Comparison of ENCODE assay signal across 8 cellular contexts in genomic region chr15:51731549-51732267, GRCh38. TPM values are rescaled to one million over a fixed set of nuclear protein-coding genes. Genes with fewer than 3 reads are reported as not detected.
A peak's percentile ranks its signal among the peaks of the same experiment; 100 is the strongest.
DNase-seq lines count a peak whose midpoint lies in the region; ATAC-seq and TF ChIP-seq lines count a peak whose summit lies in the region.

No MANE protein-coding gene starts in this region.

- peak overlapping the region; percentile 77; the same call in 1 of the 2 replicates for H3K4me3 ChIP-seq in GM08714 (ENCODE audit: low read length)
- peak overlapping the region; percentile 22 to 26 for H3K4me3 ChIP-seq in gastroesophageal sphincter
- peak overlapping the region; percentile 41 to 68 (median 54) for H3K4me3 ChIP-seq in skeletal muscle tissue (ENCODE audit: low read length in 3 of 3)

- POLR2A ChIA-PET in activated CD4-positive, alpha-beta T cell treated with anti-CD3 and anti-CD28 coated beads, Interleukin-2, amount 10 ng/mL, durations not matched to agents 7 days and 5 days (lab: Charles Lee): no interaction called here

- H3K27ac Mint-ChIP-seq in activated CD4-positive, alpha-beta T cell treated with anti-CD3 and anti-CD28 coated beads, Interleukin-2, amount 10 ng/mL, durations not matched to agents 7 days and 5 days: peak overlapping the region; percentile 95

- H3K27me3 Mint-ChIP-seq in activated CD4-positive, alpha-beta T cell treated with anti-CD3 and anti-CD28 coated beads, Interleukin-2, amount 10 ng/mL, durations not matched to agents 7 days and 5 days: no peaks in the 10 kb centered on the region

- H3K4me1 ChIP-seq in gastroesophageal sphincter (peaks cover 3 to 49% (median 21%) of the 10 kb centered on the region in 3 donors), skeletal muscle tissue (ENCODE audit: control insufficient read depth in 3 of 3, insufficient read depth in 3 of 3, low read length in 3 of 3) (peaks cover 30 to 62% (median 34%) of the 10 kb centered on the region in 3 donors)

- H3K27me3 ChIP-seq in gastroesophageal sphincter (no peaks in the 10 kb centered on the region), skeletal muscle tissue (ENCODE audit: control insufficient read depth in 3 of 3, insufficient read depth in 3 of 3, low read length in 3 of 3) (no peaks in the 10 kb centered on the region)

- CTCF ChIA-PET in activated CD4-positive, alpha-beta T cell treated with anti-CD3 and anti-CD28 coated beads, Interleukin-2, amount 10 ng/mL, durations not matched to agents 7 days and 5 days (lab: Charles Lee): interaction anchor here (0.5 to 1.2 kb wide), 2 partner anchors 25 to 84 kb away, joined by 3 read pairs; no protein-coding TSS in a partner anchor

- peak overlapping the region; percentile 71 to 76 (median 74) for H3K27ac ChIP-seq in gastroesophageal sphincter
- peak overlapping the region; percentile 90 for H3K27ac ChIP-seq in skeletal muscle tissue (ENCODE audit: low read depth, low read length)

- H3K36me3 Mint-ChIP-seq in activated CD4-positive, alpha-beta T cell treated with anti-CD3 and anti-CD28 coated beads, Interleukin-2, amount 10 ng/mL, durations not matched to agents 7 days and 5 days (ENCODE audit: low read depth): peaks cover 29% of the 10 kb centered on the region

- TF ChIP-seq POLR2A in gastroesophageal sphincter (IDR thresholded peaks at IDR 0.05): no peak

- peak overlapping the region; percentile 76 for H3K4me3 Mint-ChIP-seq in activated CD4-positive, alpha-beta T cell treated with anti-CD3 and anti-CD28 coated beads, Interleukin-2, amount 10 ng/mL, durations not matched to agents 7 days and 5 days

- WGBS in gastroesophageal sphincter (ENCODE audit: low coverage in 1 of 2), 2 donors: 11 to 38% methylated on average over 4 to 5 of the region's 5 CpGs

- TF ChIP-seq EP300 in gastroesophageal sphincter (IDR thresholded peaks at IDR 0.05): no peak

- peaks cover 72% of the 10 kb centered on the region for H3K4me1 Mint-ChIP-seq in activated CD4-positive, alpha-beta T cell treated with anti-CD3 and anti-CD28 coated beads, Interleukin-2, amount 10 ng/mL, durations not matched to agents 7 days and 5 days

- H3K9me3 ChIP-seq in gastroesophageal sphincter (no peaks in the 10 kb centered on the region), skeletal muscle tissue (ENCODE audit: control insufficient read depth in 3 of 3, low read length in 3 of 3) (no peaks in the 10 kb centered on the region)

- peak; percentile 56 for DNase-seq in HT-29 (ENCODE audit: low spot score)
- peak; percentile 53 for DNase-seq in activated CD4-positive, alpha-beta T cell treated with anti-CD3 and anti-CD28 coated beads, Interleukin-2, amount 10 ng/mL, durations not matched to agents 7 days and 5 days
- DNase-seq in GOT3 (lab: John Stamatoyannopoulos, UW): no peak
- no peak for DNase-seq in DMS153 (lab: John Stamatoyannopoulos, UW)

- H3K9ac ChIP-seq in skeletal muscle tissue (ENCODE audit: low read depth in 1 of 3, low read length in 3 of 3): peak overlapping the region; percentile 51 to 69 (median 62)

- no peaks in the 10 kb centered on the region for H3K9me3 Mint-ChIP-seq in activated CD4-positive, alpha-beta T cell treated with anti-CD3 and anti-CD28 coated beads, Interleukin-2, amount 10 ng/mL, durations not matched to agents 7 days and 5 days

- TF ChIP-seq CTCF in gastroesophageal sphincter (IDR thresholded peaks at IDR 0.05): no peak

- H3K36me3 ChIP-seq in gastroesophageal sphincter: no peaks in the 10 kb centered on the region
- H3K36me3 ChIP-seq in skeletal muscle tissue (ENCODE audit: control insufficient read depth in 3 of 3, insufficient read depth in 3 of 3, low read length in 3 of 3): no peaks in the 10 kb centered on the region

- peak; percentile 50 for ATAC-seq in GM21390 (IDR thresholded peaks at IDR 0.05; ENCODE audit: unreplicated experiment)
- ATAC-seq in gastroesophageal sphincter: peak; percentile 57

RNA-seq across cellular contexts. Expression of gene LYSMD2, which starts 5.7 kb away (rescaled TPM):
- 12.0 and 13.2 TPM in 2 replicates for total RNA-seq in HT-29 (2014; rRNA removed; shearing (Covaris generic))
- 10 to 100 TPM; 18.2 to 23.6 TPM for total RNA-seq in activated CD4-positive, alpha-beta T cell treated with anti-CD3 and anti-CD28 coated beads, Interleukin-2, amount 10 ng/mL, durations not matched to agents 7 days and 5 days
- 10 to 100 TPM in 3 of 4 donors, 1 to 10 TPM in 1; 8.9 to 27.9 (median 14.0) TPM for total RNA-seq in gastroesophageal sphincter
- total RNA-seq in skeletal muscle tissue: 9.4 TPM

RNA-seq across cellular contexts. Expression of gene TMOD2, which starts 19.7 kb away (rescaled TPM):
- 0.08 and 0.46 TPM in 2 replicates for total RNA-seq in HT-29 (2014; rRNA removed; shearing (Covaris generic))
- total RNA-seq in activated CD4-positive, alpha-beta T cell treated with anti-CD3 and anti-CD28 coated beads, Interleukin-2, amount 10 ng/mL, durations not matched to agents 7 days and 5 days: 10 to 100 TPM; 10.9 to 12.8 TPM
- total RNA-seq in gastroesophageal sphincter (10 to 100 TPM; 14.0 to 21.9 (median 17.5) TPM), skeletal muscle tissue (8.4 TPM)

RNA-seq across cellular contexts. Expression of gene SCG3, which starts 50.4 kb away (rescaled TPM):
- not detected in 2 replicates for total RNA-seq in HT-29 (2014; rRNA removed; shearing (Covaris generic))
- total RNA-seq in activated CD4-positive, alpha-beta T cell treated with anti-CD3 and anti-CD28 coated beads, Interleukin-2, amount 10 ng/mL, durations not matched to agents 7 days and 5 days: not detected
- total RNA-seq in gastroesophageal sphincter (under 1 TPM in 3 of 4 donors, not detected in 1; 0.31 to 0.54 (median 0.54) TPM), skeletal muscle tissue (under 0.01 TPM)

Comparison
In these comparisons a context has a peak if more than half of its experiments do, and no peak if none do; other contexts are left out.
1. H3K4me3 ChIP-seq: peak in every context shown above with its lines; median percentile 77 in GM08714; 54 in skeletal muscle tissue; 24 in gastroesophageal sphincter.
2. DNase-seq: peak in HT-29 (single experiment) and activated CD4-positive, alpha-beta T cell treated with anti-CD3 and anti-CD28 coated beads, Interleukin-2, amount 10 ng/mL, durations not matched to agents 7 days and 5 days (single experiment); none in GOT3 (single experiment) and DMS153 (single experiment).